29 cellular contexts compared by ENCODE assay signal in the genomic region with DNA sequence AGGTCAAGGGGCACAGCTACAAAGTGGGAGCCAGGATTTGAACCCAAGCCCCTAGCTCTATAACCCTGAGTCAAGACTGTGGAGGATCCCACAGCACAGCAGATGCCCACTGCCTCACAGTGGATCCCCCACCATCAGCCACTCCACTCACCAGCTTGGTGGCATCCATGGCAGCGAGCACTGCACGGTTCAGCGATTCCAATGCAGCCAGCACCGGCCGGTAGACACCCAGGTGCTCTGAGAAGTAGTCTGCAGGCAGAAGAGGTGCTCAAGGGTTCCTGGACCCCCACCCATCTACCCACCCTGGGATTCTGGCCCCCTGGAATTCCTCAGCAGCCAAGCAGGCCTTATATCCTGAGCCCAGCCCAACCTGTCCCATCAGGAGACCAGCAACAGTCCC. TPM values are rescaled to one million over a fixed set of nuclear protein-coding genes. Genes with fewer than 3 reads are reported as not detected.
DNase-seq lines count a peak whose midpoint lies in the region; ATAC-seq, FAIRE-seq and TF ChIP-seq lines count a peak whose summit lies in the region.
"Had no signal": no experiment of that assay in that cellular context is flagged by ENCODE, and none has a peak within 500 bp of the region (broad histone marks: within the 10 kb centered on the region; RNA-seq: fewer than 3 reads in every experiment).

No MANE protein-coding gene starts in this region.

- peaks cover 35% of the 10 kb centered on the region; the same call in 1 of the 2 replicates for H3K36me3 ChIP-seq in OCI-LY7 (ENCODE audit: insufficient read depth, low read length)
- H3K36me3 ChIP-seq in GM12878 (ENCODE audit: control insufficient read depth in 2 of 2, insufficient read depth in 2 of 2, low read length in 1 of 2): no peaks in the 10 kb centered on the region
- H3K36me3 ChIP-seq in tibial artery: peaks cover 0 to 22% (median 4%) of the 10 kb centered on the region in 3 donors
- peaks cover 0 to 3% of the 10 kb centered on the region in 2 donors for H3K36me3 ChIP-seq in body of pancreas (replicated peaks in 1 of 2; ENCODE audit: insufficient read depth in 1 of 2, low read depth in 2 of 2)
- H3K36me3 ChIP-seq: colonic mucosa had no signal

- POLR2A ChIA-PET in OCI-LY7 (lab: Charles Lee): interaction anchor here (0.6 to 2.2 kb wide), 4 partner anchors 10 to 173 kb away, joined by 3 to 8 read pairs (median 4); no protein-coding TSS in a partner anchor
- POLR2A ChIA-PET in GM12878 (lab: Charles Lee): interaction anchor here (0.7 to 1.1 kb wide), 2 partner anchors 12 to 148 kb away, joined by 3 read pairs; no protein-coding TSS in a partner anchor

- peaks cover 71% of the 10 kb centered on the region for H3K4me1 ChIP-seq in OCI-LY7 (ENCODE audit: insufficient read depth, low read length, poor library complexity, severe bottlenecking)
- peaks cover 24% of the 10 kb centered on the region for H3K4me1 ChIP-seq in GM12878 (ENCODE audit: control insufficient read depth, insufficient read depth, low read length)
- H3K4me1 ChIP-seq in tibial artery: peaks cover 0 to 84% (median 62%) of the 10 kb centered on the region in 4 donors
- peaks cover 53% of the 10 kb centered on the region for H3K4me1 ChIP-seq in body of pancreas
- H3K4me1 ChIP-seq: foreskin keratinocyte had no signal

- H3K4me2 ChIP-seq in OCI-LY7 (ENCODE audit: low read length) (peak overlapping the region; percentile 93), GM12878 (ENCODE audit: control insufficient read depth, insufficient read depth) (no peak overlapping the region)

- BruUV-seq in OCI-LY7 (replicated peaks; lab: Mats Ljungman, UMichigan): no TSS peak
- BruUV-seq in GM12878 (replicated peaks; lab: Mats Ljungman, UMichigan): no TSS peak

- H3K79me2 ChIP-seq in OCI-LY7 (ENCODE audit: insufficient read depth, low read depth, low read length) (peaks cover 18% of the 10 kb centered on the region; the same call in 1 of the 2 replicates), GM12878 (ENCODE audit: control insufficient read depth, insufficient read depth, low read length) (peaks cover 2% of the 10 kb centered on the region)

- no peaks in the 10 kb centered on the region for H3K27me3 Mint-ChIP-seq in activated T-cell treated with anti-CD3 and anti-CD28 coated beads, Interleukin-2, amount 50 U/mL, for 4 hours (ENCODE audit: low read depth)

- H3K9me3 Mint-ChIP-seq in activated T-cell treated with anti-CD3 and anti-CD28 coated beads, Interleukin-2, amount 50 U/mL, for 4 hours: no peaks in the 10 kb centered on the region

- no peak for TF ChIP-seq RAD21 in GM12878 (IDR thresholded peaks at IDR 0.05; ENCODE audit: insufficient read depth, low read depth, low read length)

- H2AFZ ChIP-seq in OCI-LY7 (ENCODE audit: low read length) (no peak overlapping the region), GM12878 (ENCODE audit: control insufficient read depth, low read depth, low read length) (no peak overlapping the region)
- H2AFZ ChIP-seq: GM23248 had no signal

- SMC1A ChIA-PET in GM12878 (lab: Charles Lee; ENCODE audit: uncharacterized antibody, unreplicated experiment): interaction anchor here (1.3 to 4.0 kb wide), 8 partner anchors 16 to 267 kb away, joined by 3 to 20 read pairs (median 5); a partner anchor contains a TSS

- intact Hi-C loops in OCI-LY7 (cut with micrococcal nuclease; ENCODE audit: unreplicated experiment) (loop anchor here (5.0 kb wide), 1 partner anchor 267 kb away; a partner anchor contains a TSS), GM12878 (cut with micrococcal nuclease; ENCODE audit: unreplicated experiment) (loop anchor here (10.0 kb wide), 1 partner anchor 456 kb away; no protein-coding TSS in a partner anchor), tibial artery (cut with DNase I; ENCODE audit: low total_unique reads) (loop anchor here (10.0 kb wide), 2 partner anchors 184 to 214 kb away; no protein-coding TSS in a partner anchor), body of pancreas (cut with DNase I) (no loop called here)

- no peak for TF ChIP-seq EP300 in GM12878 (IDR thresholded peaks at IDR 0.05; ENCODE audit: borderline replicate concordance in 1 of 2, control insufficient read depth in 1 of 2, low read depth in 2 of 2, low read length in 2 of 2)

- TF ChIP-seq CTCF in OCI-LY7 (conservative IDR thresholded peaks at IDR 0.05; ENCODE audit: low read length) (no peak), GM12878 (IDR thresholded peaks at IDR 0.05 in 2 of 3, conservative IDR thresholded peaks at IDR 0.05 in 1 of 3; ENCODE audit: control insufficient read depth in 2 of 3, extremely low read depth in 1 of 3, insufficient read depth in 1 of 3, low read depth in 3 of 3, low read length in 3 of 3) (no peak), tibial artery (IDR thresholded peaks at IDR 0.05) (no peak), body of pancreas (IDR thresholded peaks at IDR 0.05) (no peak)

- RAD21 ChIA-PET in GM12878 (lab: Charles Lee; ENCODE audit: unreplicated experiment): interaction anchor here (0.6 to 3.3 kb wide), 10 partner anchors 10 to 211 kb away, joined by 3 to 25 read pairs (median 3); no protein-coding TSS in a partner anchor

- H3K4me3 Mint-ChIP-seq in activated T-cell treated with anti-CD3 and anti-CD28 coated beads, Interleukin-2, amount 50 U/mL, for 4 hours: peak overlapping the region; percentile 38

- H3K36me3 Mint-ChIP-seq in activated T-cell treated with anti-CD3 and anti-CD28 coated beads, Interleukin-2, amount 50 U/mL, for 4 hours (ENCODE audit: insufficient read depth): no peaks in the 10 kb centered on the region

- peak overlapping the region; percentile 61 for H3K27ac ChIP-seq in OCI-LY7 (ENCODE audit: low read depth, low read length, poor library complexity, severe bottlenecking)
- H3K27ac ChIP-seq in GM12878 (ENCODE audit: control insufficient read depth, insufficient read depth): no peak overlapping the region
- peak overlapping the region; percentile 98 for H3K27ac ChIP-seq in tibial artery
- H3K27ac ChIP-seq in body of pancreas: no peak overlapping the region
- H3K27ac ChIP-seq: colonic mucosa, foreskin keratinocyte, GM23248, WERI-Rb-1 had no signal

- H3K9me3 ChIP-seq in OCI-LY7 (ENCODE audit: low read length): no peaks in the 10 kb centered on the region
- no peaks in the 10 kb centered on the region for H3K9me3 ChIP-seq in GM12878 (replicated peaks; ENCODE audit: control insufficient read depth, insufficient read depth, low read length)
- no peaks in the 10 kb centered on the region for H3K9me3 ChIP-seq in tibial artery
- H3K9me3 ChIP-seq in body of pancreas: no peaks in the 10 kb centered on the region
- H3K9me3 ChIP-seq: colonic mucosa, sigmoid colon had no signal

- H3K4me1 Mint-ChIP-seq in activated T-cell treated with anti-CD3 and anti-CD28 coated beads, Interleukin-2, amount 50 U/mL, for 4 hours (ENCODE audit: low read depth): peaks cover 37% of the 10 kb centered on the region

- H3K4me3 ChIP-seq in OCI-LY7 (ENCODE audit: low read depth, low read length, poor library complexity, severe bottlenecking) (peak overlapping the region; percentile 7), GM12878 (no peak overlapping the region), tibial artery (no peak overlapping the region), body of pancreas (no peak overlapping the region)
- H3K4me3 ChIP-seq: colonic mucosa, GM23248, sigmoid colon had no signal

- H3K27me3 ChIP-seq in GM12878 (replicated peaks in 1 of 2; ENCODE audit: control insufficient read depth in 2 of 2, insufficient read depth in 2 of 2, low read length in 1 of 2) (no peaks in the 10 kb centered on the region), tibial artery (no peaks in the 10 kb centered on the region), body of pancreas (no peaks in the 10 kb centered on the region)
- H3K27me3 ChIP-seq: colonic mucosa, foreskin keratinocyte, sigmoid colon had no signal

- H4K20me1 ChIP-seq in OCI-LY7 (ENCODE audit: insufficient read depth, low read length) (0 out of 2 replicates have a peak, but pooled peaks cover 5% of the 10 kb centered on the region), GM12878 (ENCODE audit: control insufficient read depth, insufficient read depth) (peaks cover 4% of the 10 kb centered on the region; the same call in 1 of the 2 replicates)

- no peak for DNase-seq in activated T-cell treated with anti-CD3 and anti-CD28 coated beads, Interleukin-2, amount 50 U/mL, for 4 hours
- DNase-seq in activated T-cell treated with anti-CD3 and anti-CD28 coated beads, Interleukin-2, amount 50 U/mL, for 1 hour: no peak
- DNase-seq in OCI-LY7 (ENCODE audit: low spot score) (peak; percentile 47), GM12878 (ENCODE audit: low read depth, low spot score) (no peak), tibial artery (no peak), NCI-H1436 (lab: John Stamatoyannopoulos, UW) (no peak), body of pancreas (no peak)
- DNase-seq in activated naive CD4-positive, alpha-beta T cell treated with Interleukin-2 at 50 U/mL for 16 hours: no peak
- DNase-seq: activated CD4-positive, alpha-beta T cell treated with anti-CD3 and anti-CD28 coated beads, Interleukin-2, amount 50 U/mL, for 48 hours; amygdala; C1 segment of cervical spinal cord; colonic mucosa; foreskin keratinocyte; GM23248; left cardiac atrium; MV-4-11; NCI-H1694; NCI-H2171 treated with DMSO at 0.1 percent for 48 hours; NCI-H524 treated with DMSO at 0.1 percent for 48 hours; sigmoid colon; WERI-Rb-1 had no signal

- ATAC-seq in activated T-cell treated with anti-CD3 and anti-CD28 coated beads, Interleukin-2, amount 50 U/mL, for 4 hours: no peak
- ATAC-seq in GM12878: no peak
- no peak for ATAC-seq in body of pancreas
- ATAC-seq: esophagus mucosa, foreskin keratinocyte, left cardiac atrium had no signal

- in situ Hi-C loops in GM12878 (cut with MboI): no loop called here

- no peaks in the 10 kb centered on the region for H3K9me2 ChIP-seq in OCI-LY7 (ENCODE audit: insufficient read depth, low read length)

- CTCF ChIA-PET in OCI-LY7 (lab: Charles Lee; ENCODE audit: unreplicated experiment) (interaction anchor here (0.5 to 2.9 kb wide), 3 partner anchors 11 to 250 kb away, joined by 5 to 16 read pairs (median 7); no protein-coding TSS in a partner anchor), GM12878 (lab: Yijun Ruan, JAX) (interaction anchor here (1.1 to 4.1 kb wide), 8 partner anchors 11 to 267 kb away, joined by 4 to 43 read pairs (median 18); a partner anchor contains a TSS)

- 38% methylated on average over 5 of the region's 5 CpGs for WGBS in GM12878 (ENCODE audit: insufficient coverage, insufficient replicate concordance, low lambda C conversion rate, missing lambda C conversion rate)
- 60% methylated on average over 1 of the region's 5 CpGs; no CpG with 5 or more reads in 1 of the 2 donors for WGBS in body of pancreas, 2 donors

- TF ChIP-seq POLR2A in GM12878 (IDR thresholded peaks at IDR 0.05; ENCODE audit: low read depth, low read length) (no peak), body of pancreas (IDR thresholded peaks at IDR 0.05) (no peak)

- H3K9ac ChIP-seq in GM12878 (ENCODE audit: control insufficient read depth, insufficient read depth, low read length): no peak overlapping the region
- H3K9ac ChIP-seq: GM23248 had no signal

- FAIRE-seq in GM12878 (lab: Jason Lieb, UNC): no peak
- FAIRE-seq: bronchial epithelial cell, G401.6, GM18507, RCC 7860 had no signal

RNA-seq across cellular contexts. Expression of a gene that starts 2.5 kb away (rescaled TPM):
- 1 to 10 TPM; 5.0 to 7.6 (median 6.9) TPM for total RNA-seq in activated T-cell treated with anti-CD3 and anti-CD28 coated beads, Interleukin-2, amount 50 U/mL, for 4 hours
- total RNA-seq in OCI-LY7 (2014; rRNA removed; shearing (Covaris generic)): 7.4 and 11.7 TPM in 2 replicates
- total RNA-seq in OCI-LY7 (2022) (5.1 and 5.6 TPM in 2 replicates), GM12878 (2014; rRNA removed) (4.3 and 5.0 TPM in 2 replicates), GM12878 (2014; rRNA removed; fragmentation: Illumina TruSeq; extraction: Trizol) (0.28 and 0.49 TPM in 2 replicates), GM12878 (2021) (3.6 and 3.7 TPM in 2 replicates), body of pancreas (1 to 10 TPM; 4.0 to 4.9 TPM)
- 2.4 TPM in 2 replicates for total RNA-seq in GM12878 (2013; cell fraction: nucleolus; rRNA removed)
- not detected for polyA plus RNA-seq in GM12878 (2011; ENCODE audit: low read depth)
- polyA plus RNA-seq in GM12878 (2011; rRNA removed) (0.04 and 0.12 TPM in 2 replicates), GM12878 (2014; fragmentation: Illumina TruSeq; extraction: Trizol) (0.21 TPM in 1 of 2 replicates, not detected in the other), GM12878 (2014; fragmentation: Nextera tagmentation; extraction: Ambion mirVana) (under 1 TPM; 0.16 to 0.46 TPM), GM12878 (2014; rRNA removed) (1.3 and 2.4 TPM in 2 replicates), GM12878 (2016; fragmentation: Nextera tagmentation; extraction: Ambion mirVana) (1 to 10 TPM; 3.6 to 4.7 TPM)
- polyA plus RNA-seq in GM12878 (2011; cell fraction: cytosol; rRNA removed): 0.19 and 0.22 TPM in 2 replicates
- polyA plus RNA-seq in GM12878 (2011; cell fraction: nucleus; rRNA removed): 0.61 and 1.0 TPM in 2 replicates
- polyA plus RNA-seq in GM12878 (2012): 0.90 and 1.2 TPM in 2 replicates
- 0.22 and 0.62 TPM in 2 replicates for polyA minus RNA-seq in GM12878 (2011; rRNA and poly(A)+ RNA removed)
- 0.53 and 0.83 TPM in 2 replicates for polyA minus RNA-seq in GM12878 (2011; cell fraction: cytosol; rRNA and poly(A)+ RNA removed)
- polyA minus RNA-seq in GM12878 (2011; cell fraction: nucleus; rRNA and poly(A)+ RNA removed): 2.9 and 5.5 TPM in 2 replicates
- total RNA-seq: SK-MEL-5 had no signal

RNA-seq across cellular contexts. Expression of a gene that starts 5.0 kb away (rescaled TPM):
- total RNA-seq in activated T-cell treated with anti-CD3 and anti-CD28 coated beads, Interleukin-2, amount 50 U/mL, for 4 hours: 10 to 100 TPM in 1 of 3 donors, 1 to 10 TPM in 2; 8.0 to 11.8 (median 9.7) TPM
- 48.2 and 62.4 TPM in 2 replicates for total RNA-seq in OCI-LY7 (2014; rRNA removed; shearing (Covaris generic))
- total RNA-seq in OCI-LY7 (2022) (71.3 and 79.4 TPM in 2 replicates), GM12878 (2014; rRNA removed) (14.3 and 15.6 TPM in 2 replicates), GM12878 (2014; rRNA removed; fragmentation: Illumina TruSeq; extraction: Trizol) (7.3 and 7.6 TPM in 2 replicates), GM12878 (2021) (13.6 and 14.2 TPM in 2 replicates), body of pancreas (10 to 100 TPM; 41.8 to 92.3 TPM)
- total RNA-seq in GM12878 (2013; cell fraction: nucleolus; rRNA removed): 19.3 and 24.9 TPM in 2 replicates
- polyA plus RNA-seq in GM12878 (2011; ENCODE audit: low read depth): 1.4 TPM
- polyA plus RNA-seq in GM12878 (2011; rRNA removed) (2.1 and 3.6 TPM in 2 replicates), GM12878 (2014; fragmentation: Illumina TruSeq; extraction: Trizol) (3.4 and 4.6 TPM in 2 replicates), GM12878 (2014; fragmentation: Nextera tagmentation; extraction: Ambion mirVana) (1 to 10 TPM in 1 of 2 experiments, under 1 TPM in 1; 0.21 to 1.3 TPM), GM12878 (2014; rRNA removed) (14.5 and 17.0 TPM in 2 replicates), GM12878 (2016; fragmentation: Nextera tagmentation; extraction: Ambion mirVana) (1 to 10 TPM; 7.0 to 8.5 TPM)
- polyA plus RNA-seq in GM12878 (2011; cell fraction: cytosol; rRNA removed): 5.9 and 8.1 TPM in 2 replicates
- polyA plus RNA-seq in GM12878 (2011; cell fraction: nucleus; rRNA removed): 30.0 and 35.4 TPM in 2 replicates
- 5.9 and 6.9 TPM in 2 replicates for polyA plus RNA-seq in GM12878 (2012)
- 2.5 and 8.5 TPM in 2 replicates for polyA minus RNA-seq in GM12878 (2011; rRNA and poly(A)+ RNA removed)
- 3.2 and 5.5 TPM in 2 replicates for polyA minus RNA-seq in GM12878 (2011; cell fraction: cytosol; rRNA and poly(A)+ RNA removed)
- polyA minus RNA-seq in GM12878 (2011; cell fraction: nucleus; rRNA and poly(A)+ RNA removed): 8.0 and 9.9 TPM in 2 replicates

RNA-seq across cellular contexts. Expression of a gene that starts 7.1 kb away (rescaled TPM):
- total RNA-seq in activated T-cell treated with anti-CD3 and anti-CD28 coated beads, Interleukin-2, amount 50 U/mL, for 4 hours: under 1 TPM; 0.11 to 0.38 (median 0.20) TPM
- 0.18 and 0.44 TPM in 2 replicates for total RNA-seq in OCI-LY7 (2014; rRNA removed; shearing (Covaris generic))
- 0.31 and 0.42 TPM in 2 replicates for total RNA-seq in OCI-LY7 (2022)
- total RNA-seq in GM12878 (2013; cell fraction: nucleolus; rRNA removed): 0.38 and 0.54 TPM in 2 replicates
- total RNA-seq in GM12878 (2014; rRNA removed): 0.27 TPM in 1 of 2 replicates, not detected in the other
- total RNA-seq in GM12878 (2014; rRNA removed; fragmentation: Illumina TruSeq; extraction: Trizol): 0.05 and 0.13 TPM in 2 replicates
- 0.11 and 0.23 TPM in 2 replicates for total RNA-seq in GM12878 (2021)
- not detected for polyA plus RNA-seq in GM12878 (2011; ENCODE audit: low read depth)
- 0.07 and 0.12 TPM in 2 replicates for polyA plus RNA-seq in GM12878 (2011; rRNA removed)
- 0.10 and 0.22 TPM in 2 replicates for polyA plus RNA-seq in GM12878 (2011; cell fraction: cytosol; rRNA removed)
- polyA plus RNA-seq in GM12878 (2011; cell fraction: nucleus; rRNA removed): 0.25 and 0.38 TPM in 2 replicates
- 0.13 and 0.15 TPM in 2 replicates for polyA plus RNA-seq in GM12878 (2012)
- polyA plus RNA-seq in GM12878 (2014; fragmentation: Illumina TruSeq; extraction: Trizol): 0.17 and 0.24 TPM in 2 replicates
- polyA plus RNA-seq in GM12878 (2014; fragmentation: Nextera tagmentation; extraction: Ambion mirVana): under 1 TPM in 1 of 2 experiments, not detected in 1; 0.04 TPM
- polyA plus RNA-seq in GM12878 (2014; rRNA removed): 0.27 and 0.61 TPM in 2 replicates
- under 1 TPM; 0.32 to 0.62 TPM for polyA plus RNA-seq in GM12878 (2016; fragmentation: Nextera tagmentation; extraction: Ambion mirVana)
- polyA minus RNA-seq in GM12878 (2011; rRNA and poly(A)+ RNA removed): 1.0 and 1.1 TPM in 2 replicates
- 0.53 TPM in 1 of 2 replicates, not detected in the other for polyA minus RNA-seq in GM12878 (2011; cell fraction: cytosol; rRNA and poly(A)+ RNA removed)
- polyA minus RNA-seq in GM12878 (2011; cell fraction: nucleus; rRNA and poly(A)+ RNA removed): 1.1 and 1.3 TPM in 2 replicates
- total RNA-seq in body of pancreas: under 1 TPM in 1 of 2 donors, not detected in 1; 0.66 TPM
- total RNA-seq: bronchial epithelial cell, esophagus mucosa, GM23248, posterior vena cava, SK-MEL-5, urinary bladder had no signal
- polyA plus RNA-seq: foreskin keratinocyte had no signal

RNA-seq across cellular contexts. Expression of a gene that starts 17.0 kb away (rescaled TPM):
- 10 to 100 TPM; 57.5 to 60.2 (median 57.6) TPM for total RNA-seq in activated T-cell treated with anti-CD3 and anti-CD28 coated beads, Interleukin-2, amount 50 U/mL, for 4 hours
- 128 and 135 TPM in 2 replicates for total RNA-seq in OCI-LY7 (2014; rRNA removed; shearing (Covaris generic))
- 148 and 168 TPM in 2 replicates for total RNA-seq in OCI-LY7 (2022)
- total RNA-seq in GM12878 (2013; cell fraction: nucleolus; rRNA removed): 8.1 and 11.3 TPM in 2 replicates
- total RNA-seq in GM12878 (2014; rRNA removed): 31.6 and 36.7 TPM in 2 replicates
- total RNA-seq in GM12878 (2014; rRNA removed; fragmentation: Illumina TruSeq; extraction: Trizol): 22.8 and 26.1 TPM in 2 replicates
- total RNA-seq in GM12878 (2021): 41.5 and 43.2 TPM in 2 replicates
- 7.8 TPM for polyA plus RNA-seq in GM12878 (2011; ENCODE audit: low read depth)
- 10.0 and 17.8 TPM in 2 replicates for polyA plus RNA-seq in GM12878 (2011; rRNA removed)
- polyA plus RNA-seq in GM12878 (2011; cell fraction: cytosol; rRNA removed): 21.2 and 29.9 TPM in 2 replicates
- 53.2 and 72.7 TPM in 2 replicates for polyA plus RNA-seq in GM12878 (2011; cell fraction: nucleus; rRNA removed)
- 17.4 and 23.4 TPM in 2 replicates for polyA plus RNA-seq in GM12878 (2012)
- 13.0 and 21.6 TPM in 2 replicates for polyA plus RNA-seq in GM12878 (2014; fragmentation: Illumina TruSeq; extraction: Trizol)
- polyA plus RNA-seq in GM12878 (2014; fragmentation: Nextera tagmentation; extraction: Ambion mirVana): 1 to 10 TPM in 1 of 2 experiments, under 1 TPM in 1; 0.29 to 2.1 TPM
- polyA plus RNA-seq in GM12878 (2014; rRNA removed): 50.2 and 55.4 TPM in 2 replicates
- polyA plus RNA-seq in GM12878 (2016; fragmentation: Nextera tagmentation; extraction: Ambion mirVana): 10 to 100 TPM in 1 of 2 experiments, 1 to 10 TPM in 1; 3.2 to 16.7 TPM
- 11.0 and 14.8 TPM in 2 replicates for polyA minus RNA-seq in GM12878 (2011; rRNA and poly(A)+ RNA removed)
- polyA minus RNA-seq in GM12878 (2011; cell fraction: cytosol; rRNA and poly(A)+ RNA removed): 7.5 and 8.4 TPM in 2 replicates
- 5.9 and 9.2 TPM in 2 replicates for polyA minus RNA-seq in GM12878 (2011; cell fraction: nucleus; rRNA and poly(A)+ RNA removed)
- total RNA-seq in body of pancreas: under 1 TPM in 1 of 2 donors, not detected in 1; 0.66 TPM

RNA-seq across cellular contexts. Expression of a gene that starts 50.9 kb away (rescaled TPM):
- total RNA-seq in activated T-cell treated with anti-CD3 and anti-CD28 coated beads, Interleukin-2, amount 50 U/mL, for 4 hours: 1 to 10 TPM; 4.2 to 4.9 (median 4.4) TPM
- 3.1 and 4.2 TPM in 2 replicates for total RNA-seq in OCI-LY7 (2014; rRNA removed; shearing (Covaris generic))
- total RNA-seq in OCI-LY7 (2022) (7.8 and 8.2 TPM in 2 replicates), GM12878 (2014; rRNA removed) (7.5 and 9.7 TPM in 2 replicates), GM12878 (2014; rRNA removed; fragmentation: Illumina TruSeq; extraction: Trizol) (2.1 and 3.6 TPM in 2 replicates), GM12878 (2021) (7.6 and 8.9 TPM in 2 replicates), body of pancreas (1 to 10 TPM; 3.3 to 5.2 TPM)
- 5.6 and 7.9 TPM in 2 replicates for total RNA-seq in GM12878 (2013; cell fraction: nucleolus; rRNA removed)
- 3.6 TPM for polyA plus RNA-seq in GM12878 (2011; ENCODE audit: low read depth)
- polyA plus RNA-seq in GM12878 (2011; rRNA removed) (2.7 and 4.9 TPM in 2 replicates), GM12878 (2014; fragmentation: Illumina TruSeq; extraction: Trizol) (1.3 and 5.4 TPM in 2 replicates), GM12878 (2014; fragmentation: Nextera tagmentation; extraction: Ambion mirVana) (10 to 100 TPM; 12.2 to 19.2 TPM), GM12878 (2014; rRNA removed) (4.8 and 5.7 TPM in 2 replicates), GM12878 (2016; fragmentation: Nextera tagmentation; extraction: Ambion mirVana) (10 to 100 TPM; 14.2 to 15.7 TPM)
- polyA plus RNA-seq in GM12878 (2011; cell fraction: cytosol; rRNA removed): 7.3 and 7.6 TPM in 2 replicates
- polyA plus RNA-seq in GM12878 (2011; cell fraction: nucleus; rRNA removed): 5.1 and 5.8 TPM in 2 replicates
- polyA plus RNA-seq in GM12878 (2012): 6.0 and 6.6 TPM in 2 replicates
- polyA minus RNA-seq in GM12878 (2011; rRNA and poly(A)+ RNA removed): 2.8 and 5.6 TPM in 2 replicates
- 4.7 and 6.7 TPM in 2 replicates for polyA minus RNA-seq in GM12878 (2011; cell fraction: cytosol; rRNA and poly(A)+ RNA removed)
- 1.8 and 1.9 TPM in 2 replicates for polyA minus RNA-seq in GM12878 (2011; cell fraction: nucleus; rRNA and poly(A)+ RNA removed)

Comparison
In these comparisons a context has a peak if more than half of its experiments do, and no peak if none do; other contexts are left out.
1. H3K27ac ChIP-seq: peak in OCI-LY7 (single experiment) and tibial artery (2 of 2); none in GM12878 (single experiment) and body of pancreas (0 of 4).